Comparison of ENCODE assay signal across 10 cellular contexts in genomic region chr16:68776821-68777485, GRCh38. TPM values are rescaled to one million over a fixed set of nuclear protein-coding genes. Genes with fewer than 3 reads are reported as not detected.
DNase-seq lines count a peak whose midpoint lies in the region; ATAC-seq, FAIRE-seq and TF ChIP-seq lines count a peak whose summit lies in the region.
"Had no signal": no experiment of that assay in that cellular context is flagged by ENCODE, and none has a peak within 500 bp of the region (broad histone marks: within the 10 kb centered on the region; RNA-seq: fewer than 3 reads in every experiment).

No MANE protein-coding gene starts in this region.

- H3K4me1 ChIP-seq in parathyroid adenoma, result peaks cover 80% of the 10 kb centered on the region
- H3K4me1 ChIP-seq: Peyer's patch had no signal

- H3K9ac ChIP-seq in parathyroid adenoma, result no peak overlapping the region

- H3K27me3 ChIP-seq in parathyroid adenoma (ENCODE audit: control insufficient read depth, insufficient read depth, low read length), result no peaks in the 10 kb centered on the region
- H3K27me3 ChIP-seq: Peyer's patch had no signal

- no peaks in the 10 kb centered on the region for H3K27me3 Mint-ChIP-seq in T-helper 17 cell

- peak; percentile 32 for DNase-seq in GM19239 (ENCODE audit: insufficient read length, low spot score)
- DNase-seq in T-helper 17 cell, result no peak
- no peak for DNase-seq in putamen (ENCODE audit: low spot score)
- DNase-seq in hepatic stellate cell (ENCODE audit: low spot score), result no peak
- DNase-seq in NK-92 (lab: John Stamatoyannopoulos, UW; ENCODE audit: unreplicated experiment), result no peak
- DNase-seq: central memory CD4-positive, alpha-beta T cell; Peyer's patch; stimulated activated naive CD4-positive, alpha-beta T cell had no signal

- H3K79me2 ChIP-seq in parathyroid adenoma, result peaks cover 68% of the 10 kb centered on the region

- H3K9me3 ChIP-seq in T-helper 17 cell (ENCODE audit: control insufficient read depth, low read length, poor library complexity, severe bottlenecking), result no peaks in the 10 kb centered on the region
- H3K9me3 ChIP-seq in parathyroid adenoma (ENCODE audit: control insufficient read depth, low read length), result no peaks in the 10 kb centered on the region
- H3K9me3 ChIP-seq: Peyer's patch had no signal

- no peaks in the 10 kb centered on the region for H3K36me3 ChIP-seq in parathyroid adenoma (ENCODE audit: control insufficient read depth, insufficient read depth, low read length)

- no peak overlapping the region for H2AFZ ChIP-seq in parathyroid adenoma

- no peak for TF ChIP-seq CTCF in parathyroid adenoma (IDR thresholded peaks at IDR 0.05)

- H3K27ac Mint-ChIP-seq in T-helper 17 cell, result no peak overlapping the region

- no peaks in the 10 kb centered on the region for H3K4me1 Mint-ChIP-seq in T-helper 17 cell

- no peaks in the 10 kb centered on the region for H3K36me3 Mint-ChIP-seq in T-helper 17 cell (ENCODE audit: low read depth)

- no peak overlapping the region for H3K4me3 ChIP-seq in parathyroid adenoma (ENCODE audit: low read depth, low read length)
- H3K4me3 ChIP-seq: Peyer's patch had no signal

- no peak overlapping the region for H3K4me2 ChIP-seq in parathyroid adenoma (ENCODE audit: low read length)

- ATAC-seq in HG02798 (IDR thresholded peaks at IDR 0.05; ENCODE audit: poor library complexity, unreplicated experiment), result peak; percentile 84
- ATAC-seq in T-helper 17 cell, result peak; percentile 32

- peak; percentile 37 for FAIRE-seq in GM19239 (lab: Jason Lieb, UNC)

- peak overlapping the region; percentile 87 for H3K27ac ChIP-seq in parathyroid adenoma
- H3K27ac ChIP-seq: Peyer's patch had no signal

- no peak overlapping the region for H3K4me3 Mint-ChIP-seq in T-helper 17 cell

RNA-seq across cellular contexts. Expression of gene CDH1, which starts 39.9 kb away (rescaled TPM):
- total RNA-seq in T-helper 17 cell, result under 1 TPM; 0.44 to 0.47 TPM
